ENCODE assay signal across 25 cellular contexts in the genomic region with DNA sequence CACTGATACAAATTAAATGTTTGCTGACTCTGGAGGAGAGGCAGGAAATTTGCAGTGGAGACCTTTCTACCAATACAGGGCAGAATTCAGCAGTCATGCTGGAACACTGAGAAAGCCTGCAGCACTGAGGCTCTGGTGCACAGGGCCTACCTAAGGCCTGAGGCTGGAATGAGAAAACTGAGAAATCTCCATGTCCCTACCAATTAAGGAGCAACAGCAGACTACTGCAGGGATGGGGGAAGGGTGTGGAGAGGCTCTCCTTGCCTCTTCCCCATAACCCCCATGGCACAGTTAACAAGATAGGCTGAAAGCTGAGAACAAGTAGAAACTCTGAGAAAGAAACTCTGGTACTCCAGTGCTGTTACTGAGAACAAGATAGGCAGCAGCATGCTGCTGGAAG.
"Had no signal": no experiment of that assay in that cellular context is flagged by ENCODE, and none has a peak within 500 bp of the region (broad histone marks: within the 10 kb centered on the region; RNA-seq: fewer than 3 reads in every experiment).

No MANE protein-coding gene starts in this region.

- H3K36me3 ChIP-seq: breast epithelium, WERI-Rb-1 had no signal

- H3K9me3 ChIP-seq: breast epithelium had no signal

- H3K27ac Mint-ChIP-seq: activated CD8-positive, alpha-beta T cell treated with anti-CD3 and anti-CD28 coated beads for 36 hours; activated naive CD4-positive, alpha-beta T cell treated with anti-CD3 and anti-CD28 coated beads, Interleukin-2, amount 50 U/mL, for 24 hours; activated T-cell treated with anti-CD3 and anti-CD28 coated beads, Interleukin-2, amount 50 U/mL, for 24 hours; activated T-helper 1 cell treated with anti-CD3 and anti-CD28 coated beads, Interleukin-12 subunit alpha, Interleukin-12 subunit beta, Interleukin-2, Interleukin-4 antibody, amounts not matched to agents 30 ng/mL and 10 ng/mL and 1 ng/mL, durations not matched to agents 14 hours and 24 hours and 36 hours had no signal

- H3K4me3 Mint-ChIP-seq: activated CD8-positive, alpha-beta T cell treated with anti-CD3 and anti-CD28 coated beads for 36 hours; activated naive CD4-positive, alpha-beta T cell treated with anti-CD3 and anti-CD28 coated beads, Interleukin-2, amount 50 U/mL, for 24 hours; activated T-cell treated with anti-CD3 and anti-CD28 coated beads, Interleukin-2, amount 50 U/mL, for 24 hours; activated T-helper 1 cell treated with anti-CD3 and anti-CD28 coated beads, Interleukin-12 subunit alpha, Interleukin-12 subunit beta, Interleukin-2, Interleukin-4 antibody, amounts not matched to agents 30 ng/mL and 10 ng/mL and 1 ng/mL, durations not matched to agents 14 hours and 24 hours and 36 hours had no signal

- H3K27ac ChIP-seq: breast epithelium, WERI-Rb-1 had no signal

- FAIRE-seq: K562 had no signal

- H3K4me1 Mint-ChIP-seq: activated naive CD4-positive, alpha-beta T cell treated with anti-CD3 and anti-CD28 coated beads, Interleukin-2, amount 50 U/mL, for 24 hours had no signal

- H3K9me3 Mint-ChIP-seq: activated CD8-positive, alpha-beta T cell treated with anti-CD3 and anti-CD28 coated beads for 36 hours; activated naive CD4-positive, alpha-beta T cell treated with anti-CD3 and anti-CD28 coated beads, Interleukin-2, amount 50 U/mL, for 24 hours; activated T-cell treated with anti-CD3 and anti-CD28 coated beads, Interleukin-2, amount 50 U/mL, for 24 hours; activated T-helper 1 cell treated with anti-CD3 and anti-CD28 coated beads, Interleukin-12 subunit alpha, Interleukin-12 subunit beta, Interleukin-2, Interleukin-4 antibody, amounts not matched to agents 30 ng/mL and 10 ng/mL and 1 ng/mL, durations not matched to agents 14 hours and 24 hours and 36 hours had no signal

- ATAC-seq: activated CD4-positive, CD25-positive, alpha-beta regulatory T cell treated with anti-CD3 and anti-CD28 coated beads, Interleukin-2, amount 50 U/mL, for 24 hours; activated CD8-positive, alpha-beta T cell treated with anti-CD3 and anti-CD28 coated beads for 36 hours; K562; Panc1 had no signal

- H3K4me3 ChIP-seq: breast epithelium, K562 had no signal

- H3K4me1 ChIP-seq: breast epithelium had no signal

- H3K27me3 ChIP-seq: breast epithelium had no signal

- DNase-seq: activated CD4-positive, alpha-beta T cell treated with anti-CD3 and anti-CD28 coated beads for 4 hours; activated CD8-positive, alpha-beta memory T cell treated with anti-CD3 and anti-CD28 coated beads, Interleukin-2, amount 50 U/mL, for 48 hours; activated CD8-positive, alpha-beta T cell treated with anti-CD3 and anti-CD28 coated beads for 36 hours; activated effector memory CD4-positive, alpha-beta T cell treated with Interleukin-2 at 50 U/mL for 16 hours; activated naive CD4-positive, alpha-beta T cell; activated T-cell treated with anti-CD3 and anti-CD28 coated beads, Interleukin-2, amount 50 U/mL, for 24 hours; central memory CD4-positive, alpha-beta T cell; Karpas-422; MM.1S; NCI-H1105; NCI-H1930; NCI-H345; NCI-H510A; NCI-H526 treated with DMSO at 0.1 percent for 48 hours; NK-92 treated with Interleukin-12 subunit alpha and Interleukin-12 subunit beta, amount 100 ng/mL, for 24 hours; OCI-M1; SHP77 treated with DMSO at 0.1 percent for 48 hours; T-helper 1 cell; WERI-Rb-1 had no signal

- H3K27me3 Mint-ChIP-seq: activated CD8-positive, alpha-beta T cell treated with anti-CD3 and anti-CD28 coated beads for 36 hours; activated naive CD4-positive, alpha-beta T cell treated with anti-CD3 and anti-CD28 coated beads, Interleukin-2, amount 50 U/mL, for 24 hours; activated T-cell treated with anti-CD3 and anti-CD28 coated beads, Interleukin-2, amount 50 U/mL, for 24 hours had no signal
